Comparison of ENCODE assay signal across 14 cellular contexts in the genomic region with DNA sequence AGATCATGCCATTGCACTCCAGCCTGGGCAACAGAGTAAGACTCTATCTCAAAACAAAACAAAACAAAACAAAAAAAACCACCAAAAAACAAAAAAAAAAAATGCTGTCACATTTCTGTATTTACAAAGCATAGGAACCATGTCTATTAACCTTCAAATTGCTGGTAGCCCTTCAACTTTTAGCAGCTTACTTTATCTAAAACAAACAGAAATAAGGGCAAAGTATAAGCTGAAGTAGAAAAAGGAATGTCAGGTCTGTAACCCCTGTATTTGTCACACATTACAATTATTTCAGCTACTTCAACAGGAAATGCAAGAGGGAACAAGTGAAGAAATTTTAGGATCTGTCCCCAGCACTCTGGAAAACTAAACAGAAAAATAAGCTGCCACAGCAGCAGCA. TPM values are rescaled to one million over a fixed set of nuclear protein-coding genes. Genes with fewer than 3 reads are reported as not detected.
"Had no signal": no experiment of that assay in that cellular context is flagged by ENCODE, and none has a peak within 500 bp of the region (broad histone marks: within the 10 kb centered on the region; RNA-seq: fewer than 3 reads in every experiment).

No MANE protein-coding gene starts in this region.

- DNase-seq: activated naive CD4-positive, alpha-beta T cell treated with anti-CD3 and anti-CD28 coated beads, Interleukin-2, amount 50 U/mL, for 16 hours; central memory CD4-positive, alpha-beta T cell; left ventricle myocardium inferior; mucosa of descending colon; naive thymus-derived CD4-positive, alpha-beta T cell; stimulated activated CD4-positive, alpha-beta T cell treated with anti-CD3 and anti-CD28 coated beads, Interleukin-4, amount 100 ng/mL, for 1 hour; transverse colon had no signal

- H3K27ac ChIP-seq: coronary artery, esophagus muscularis mucosa, left ventricle myocardium inferior, neutrophil, transverse colon, vagina had no signal

- H3K36me3 Mint-ChIP-seq: brain had no signal

- H3K4me3 ChIP-seq: coronary artery, esophagus muscularis mucosa, left ventricle myocardium inferior, mucosa of descending colon, transverse colon, vagina had no signal

- H3K4me3 Mint-ChIP-seq: brain, memory B cell had no signal

- H3K4me1 ChIP-seq: left ventricle myocardium inferior, transverse colon, vagina had no signal

- ATAC-seq: mucosa of descending colon had no signal

- H3K27me3 ChIP-seq: esophagus muscularis mucosa, neutrophil, transverse colon, vagina had no signal

- H3K27ac Mint-ChIP-seq: brain, memory B cell had no signal

- H3K4me1 Mint-ChIP-seq: memory B cell had no signal

- H3K27me3 Mint-ChIP-seq: memory B cell; naive thymus-derived CD4-positive, alpha-beta T cell had no signal

- H3K9me3 Mint-ChIP-seq: memory B cell had no signal

- H3K9me3 ChIP-seq: esophagus muscularis mucosa, left ventricle myocardium inferior, mucosa of descending colon, neutrophil, transverse colon, vagina had no signal

- FAIRE-seq: keratinocyte had no signal

RNA-seq across cellular contexts. Expression of gene TYMS, which starts 25.4 kb away (rescaled TPM):
- polyA plus RNA-seq: naive thymus-derived CD4-positive, alpha-beta T cell had no signal
